17 cellular contexts compared by ENCODE assay signal in genomic region chr11:60396382-60396781, GRCh38. TPM values are rescaled to one million over a fixed set of nuclear protein-coding genes. Genes with fewer than 3 reads are reported as not detected.
A peak's percentile ranks its signal among the peaks of the same experiment; 100 is the strongest.
DNase-seq lines count a peak whose midpoint lies in the region; ATAC-seq, FAIRE-seq and TF ChIP-seq lines count a peak whose summit lies in the region.
"Had no signal": no experiment of that assay in that cellular context is flagged by ENCODE, and none has a peak within 500 bp of the region (broad histone marks: within the 10 kb centered on the region; RNA-seq: fewer than 3 reads in every experiment).

TSS of gene MS4A14 (plus strand) at chr11:60396459. CDS start at chr11:60396579, 120 bp downstream.

- H2AFZ ChIP-seq in GM23248, result no peak within 1 kb of the TSS

- H3K36me3 ChIP-seq in heart right ventricle (peaks cover 0 to 5% (median 0%) of the 10 kb centered on the region in 9 donors), left ventricle myocardium inferior (no peaks in the 10 kb centered on the region), adipocyte (ENCODE audit: control insufficient read depth, insufficient read depth, low read length, severe bottlenecking) (no peaks in the 10 kb centered on the region), upper lobe of left lung (no peaks in the 10 kb centered on the region), GM23248 (ENCODE audit: low read depth) (no peaks in the 10 kb centered on the region)
- H3K36me3 ChIP-seq: pancreas, transverse colon had no signal

- DNase-seq in heart right ventricle (no peak), left ventricle myocardium inferior (no peak), adipocyte (ENCODE audit: low read depth) (no peak), upper lobe of left lung (no peak), RCC 7860 (ENCODE audit: low spot score) (no peak), GM23248 (no peak)
- DNase-seq: activated CD4-positive, alpha-beta T cell treated with anti-CD3 and anti-CD28 coated beads, Interleukin-2, amount 50 U/mL, for 4 hours; mesendoderm; NCI-H2029; pancreas; transverse colon had no signal

- TF ChIP-seq POLR2A in upper lobe of left lung (IDR thresholded peaks at IDR 0.05), result peak in 1 of 4 donors; percentile 3

- no peak for TF ChIP-seq CTCF in heart right ventricle (IDR thresholded peaks at IDR 0.05)
- no peak for TF ChIP-seq CTCF in left ventricle myocardium inferior (IDR thresholded peaks at IDR 0.05; ENCODE audit: borderline replicate concordance)
- no peak for TF ChIP-seq CTCF in upper lobe of left lung (IDR thresholded peaks at IDR 0.05)

- in situ Hi-C loops in GM23248 (cut with MboI), result no loop called here

- H3K4me1 ChIP-seq in heart right ventricle, result peaks cover 0 to 24% (median 0%) of the 10 kb centered on the region in 9 donors
- no peaks in the 10 kb centered on the region for H3K4me1 ChIP-seq in left ventricle myocardium inferior
- H3K4me1 ChIP-seq in adipocyte (ENCODE audit: control insufficient read depth, insufficient read depth, low read length), result peaks cover 11% of the 10 kb centered on the region
- no peaks in the 10 kb centered on the region for H3K4me1 ChIP-seq in upper lobe of left lung
- H3K4me1 ChIP-seq in GM23248 (ENCODE audit: insufficient read depth), result no peaks in the 10 kb centered on the region
- H3K4me1 ChIP-seq: A549, pancreas had no signal

- no peaks in the 10 kb centered on the region for H3K79me2 ChIP-seq in GM23248 (ENCODE audit: insufficient read depth)

- intact Hi-C loops in heart right ventricle (cut with DNase I), result no loop called here
- intact Hi-C loops in left ventricle myocardium inferior (cut with micrococcal nuclease), result no loop called here

- H3K9me3 ChIP-seq in heart right ventricle, result no peaks in the 10 kb centered on the region
- H3K9me3 ChIP-seq in left ventricle myocardium inferior (replicated peaks), result no peaks in the 10 kb centered on the region
- no peaks in the 10 kb centered on the region for H3K9me3 ChIP-seq in adipocyte (ENCODE audit: control insufficient read depth, low read length)
- no peaks in the 10 kb centered on the region for H3K9me3 ChIP-seq in upper lobe of left lung
- H3K9me3 ChIP-seq in GM23248 (ENCODE audit: low read depth), result no peaks in the 10 kb centered on the region
- H3K9me3 ChIP-seq: A549, pancreas, transverse colon had no signal

- H3F3A ChIP-seq in GM23248 (ENCODE audit: insufficient read depth), result no peaks in the 10 kb centered on the region

- H3K27ac ChIP-seq in heart right ventricle (peak within 1 kb of the TSS in 2 of 10 donors; percentile 43 to 62), left ventricle myocardium inferior (replicated peaks) (no peak within 1 kb of the TSS), upper lobe of left lung (peak within 1 kb of the TSS in 3 of 4 donors; percentile 17 to 36 (median 35)), GM23248 (no peak within 1 kb of the TSS)
- H3K27ac ChIP-seq: A549, transverse colon had no signal

- no peaks in the 10 kb centered on the region for H3K9me2 ChIP-seq in GM23248 (ENCODE audit: insufficient read depth)

- ATAC-seq in heart right ventricle, result peak in 6 of 8 donors; percentile 15 to 59 (median 46)
- peak; percentile 23 for ATAC-seq in HG03064 (IDR thresholded peaks at IDR 0.05; ENCODE audit: low read depth, unreplicated experiment)
- peak in 1 of 2 donors; percentile 64 for ATAC-seq in upper lobe of left lung (ENCODE audit: low FRiP score in 2 of 2)
- no peak for ATAC-seq in HG02763 (IDR thresholded peaks at IDR 0.05; ENCODE audit: unreplicated experiment)
- ATAC-seq: A549, HCT116 had no signal

- no peaks in the 10 kb centered on the region for H4K20me1 ChIP-seq in GM23248 (ENCODE audit: insufficient read depth)

- H3K27me3 ChIP-seq in heart right ventricle (peaks cover 0 to 3% (median 0%) of the 10 kb centered on the region in 7 donors), left ventricle myocardium inferior (ENCODE audit: low read depth) (no peaks in the 10 kb centered on the region), adipocyte (replicated peaks; ENCODE audit: control insufficient read depth, insufficient read depth, low read length) (no peaks in the 10 kb centered on the region), upper lobe of left lung (no peaks in the 10 kb centered on the region), GM23248 (replicated peaks; ENCODE audit: insufficient read depth) (no peaks in the 10 kb centered on the region)

- peak within 1 kb of the TSS; percentile 20 for H3K9ac ChIP-seq in adipocyte (ENCODE audit: low read length)
- H3K9ac ChIP-seq in GM23248, result no peak within 1 kb of the TSS

- no peak within 1 kb of the TSS for H3K4me2 ChIP-seq in GM23248 (ENCODE audit: unreplicated experiment)
- H3K4me2 ChIP-seq: A549 had no signal

- WGBS in heart right ventricle, 2 donors, result 56 to 61% methylated on average over 3 of the region's 3 CpGs
- WGBS in upper lobe of left lung, 2 donors, result 69 to 88% methylated on average over 3 of the region's 3 CpGs
- 5 to 13% methylated on average over 3 of the region's 3 CpGs for WGBS in GM23248 (ENCODE audit: low coverage in 1 of 2, low lambda C conversion rate in 2 of 2, missing lambda C conversion rate in 2 of 2), 2 experiments

- FAIRE-seq in RCC 7860 (lab: Jason Lieb, UNC), result no peak
- FAIRE-seq: A549, pancreas had no signal

- H3K4me3 ChIP-seq in heart right ventricle (no peak within 1 kb of the TSS), left ventricle myocardium inferior (no peak within 1 kb of the TSS), adipocyte (ENCODE audit: low read length) (no peak within 1 kb of the TSS), upper lobe of left lung (no peak within 1 kb of the TSS), GM23248 (no peak within 1 kb of the TSS)
- H3K4me3 ChIP-seq: A549, pancreas, transverse colon had no signal

- TF ChIP-seq EP300 in upper lobe of left lung (IDR thresholded peaks at IDR 0.05), result no peak

RNA-seq across cellular contexts. Expression of gene MS4A14, which starts in this region (rescaled TPM):
- total RNA-seq in heart right ventricle, result 1 to 10 TPM in 1 of 10 donors, under 1 TPM in 7, not detected in 2; 0.11 to 1.6 (median 0.28) TPM
- 1 to 10 TPM in 1 of 2 donors, under 1 TPM in 1; 0.16 to 2.6 TPM for polyA plus RNA-seq in heart right ventricle
- total RNA-seq in left ventricle myocardium inferior, result 1.1 TPM
- 10 to 100 TPM in 3 of 6 donors, 1 to 10 TPM in 3; 4.0 to 35.6 (median 8.6) TPM for total RNA-seq in upper lobe of left lung
- not detected in 2 replicates for total RNA-seq in GM23248 (2014; rRNA removed; shearing (Covaris generic))
- polyA plus RNA-seq in GM23248 (2016; fragmentation: Nextera tagmentation; extraction: Ambion mirVana), result not detected in 2 replicates
- total RNA-seq: dermis microvascular lymphatic vessel endothelial cell; T-helper 1 cell treated with Interleukin-12 subunit alpha and Interleukin-12 subunit beta and Interleukin-4 antibody, amounts not matched to agents 30 ng/mL and 1 ng/mL, for 36 hours had no signal
- polyA plus RNA-seq: A549 had no signal

Comparison
In these comparisons a context has a peak if more than half of its experiments do, and no peak if none do; other contexts are left out.
1. H3K27ac ChIP-seq: peak in upper lobe of left lung (3 of 4); none in left ventricle myocardium inferior (single experiment) and GM23248 (single experiment).